ENCODE assay signal across 20 cellular contexts in genomic region chr11:46523290-46523689, GRCh38.
"Had no signal": no experiment of that assay in that cellular context is flagged by ENCODE, and none has a peak within 500 bp of the region (broad histone marks: within the 10 kb centered on the region; RNA-seq: fewer than 3 reads in every experiment).

No MANE protein-coding gene starts in this region.

- H3K36me3 ChIP-seq: heart right ventricle, lower lobe of right lung, vagina had no signal

- H3K27ac ChIP-seq: body of pancreas, lower lobe of right lung, skin epidermis, tibial artery, vagina had no signal

- ATAC-seq: activated CD4-positive, CD25-positive, alpha-beta regulatory T cell treated with anti-CD3 and anti-CD28 coated beads, Interleukin-2, amount 50 U/mL, for 24 hours; body of pancreas; heart right ventricle; lower lobe of right lung; stimulated activated naive B cell treated with anti-CD40 and anti-IgM and Interleukin-4, amounts not matched to agents 10 μg/mL and 1 μg/mL and 100 μg/mL, for 72 hours; T-cell had no signal

- H3K27me3 ChIP-seq: body of pancreas, heart right ventricle, tibial artery, vagina had no signal

- FAIRE-seq: frontal cortex had no signal

- H3K4me3 ChIP-seq: body of pancreas, heart right ventricle, lower lobe of right lung, skin epidermis, tibial artery, vagina had no signal

- H3K9me3 ChIP-seq: body of pancreas, tibial artery had no signal

- H3K27me3 Mint-ChIP-seq: activated naive CD8-positive, alpha-beta T cell; stimulated activated naive B cell treated with anti-CD40 and anti-IgM and Interleukin-4, amounts not matched to agents 10 μg/mL and 1 μg/mL and 100 μg/mL, for 72 hours; T-cell had no signal

- H3K9me3 Mint-ChIP-seq: stimulated activated naive B cell treated with anti-CD40 and anti-IgM and Interleukin-4, amounts not matched to agents 10 μg/mL and 1 μg/mL and 100 μg/mL, for 72 hours; T-cell had no signal

- H3K4me3 Mint-ChIP-seq: activated naive CD8-positive, alpha-beta T cell; stimulated activated naive B cell treated with anti-CD40 and anti-IgM and Interleukin-4, amounts not matched to agents 10 μg/mL and 1 μg/mL and 100 μg/mL, for 72 hours; T-cell had no signal

- H3K27ac Mint-ChIP-seq: activated naive CD8-positive, alpha-beta T cell; stimulated activated naive B cell treated with anti-CD40 and anti-IgM and Interleukin-4, amounts not matched to agents 10 μg/mL and 1 μg/mL and 100 μg/mL, for 72 hours; T-cell had no signal

- DNase-seq: activated CD4-positive, alpha-beta T cell treated with anti-CD3 and anti-CD28 coated beads, Interleukin-2, amount 50 U/mL, for 48 hours; activated gamma-delta T cell; activated T-cell treated with anti-CD3 and anti-CD28 coated beads, Interleukin-2, amount 50 U/mL, for 48 hours; amygdala; body of pancreas; heart right ventricle; left cardiac atrium; lower lobe of right lung; midbrain; stimulated activated CD4-positive, alpha-beta T cell treated with anti-CD3 and anti-CD28 coated beads, Interleukin-15, amount 100 ng/mL, for 24 hours; stimulated activated CD4-positive, alpha-beta T cell treated with anti-CD3 and anti-CD28 coated beads, Interleukin-4, amount 100 ng/mL, for 1 hour; stimulated activated naive B cell treated with anti-CD40 and anti-IgM and Interleukin-4, amounts not matched to agents 10 μg/mL and 1 μg/mL and 100 μg/mL, for 72 hours; T-cell; T-helper 9 cell; tibial artery had no signal
